ENCODE assay signal across 25 cellular contexts in the genomic region with DNA sequence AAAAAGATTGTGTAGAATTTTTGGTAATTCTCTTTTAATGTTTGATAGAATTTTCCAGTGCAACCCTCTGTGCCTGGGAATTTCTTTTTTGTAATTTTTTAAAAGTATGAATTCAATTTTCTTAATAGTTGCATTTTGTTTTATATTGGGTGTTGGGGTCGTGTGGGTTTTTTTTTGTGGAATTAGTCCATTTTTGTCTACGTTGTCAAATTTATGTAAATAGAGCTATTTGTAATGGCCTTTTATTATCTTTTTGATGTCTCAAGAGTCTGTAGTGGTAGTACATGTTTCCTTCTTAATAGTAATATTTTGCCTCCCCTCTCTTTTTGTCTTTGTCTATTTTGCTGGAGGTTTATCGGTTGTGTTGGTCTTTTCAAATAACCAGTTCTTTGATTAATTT.
"Had no signal": no experiment of that assay in that cellular context is flagged by ENCODE, and none has a peak within 500 bp of the region (broad histone marks: within the 10 kb centered on the region; RNA-seq: fewer than 3 reads in every experiment).

No MANE protein-coding gene starts in this region.

- H3K27ac ChIP-seq: coronary artery, dorsolateral prefrontal cortex, esophagus muscularis mucosa, foreskin keratinocyte, gastroesophageal sphincter, heart left ventricle, hepatocyte, left lung, lower lobe of right lung had no signal

- H3K4me3 ChIP-seq: coronary artery, dorsolateral prefrontal cortex, esophagus muscularis mucosa, gastroesophageal sphincter, heart left ventricle, hepatocyte, left lung, lower lobe of right lung, mucosa of descending colon had no signal

- H3K36me3 ChIP-seq: esophagus muscularis mucosa, gastroesophageal sphincter, heart left ventricle, left lung, lower lobe of right lung had no signal

- H3K27ac Mint-ChIP-seq: immature natural killer cell; mesothelial cell of epicardium; naive B cell; naive thymus-derived CD8-positive, alpha-beta T cell had no signal

- H3K36me3 Mint-ChIP-seq: immature natural killer cell had no signal

- H3K4me1 ChIP-seq: esophagus muscularis mucosa, foreskin keratinocyte, gastroesophageal sphincter, heart left ventricle, left lung, lower lobe of right lung had no signal

- H3K4me3 Mint-ChIP-seq: immature natural killer cell; mesothelial cell of epicardium; naive B cell; naive thymus-derived CD8-positive, alpha-beta T cell had no signal

- ATAC-seq: foreskin keratinocyte; gastroesophageal sphincter; heart left ventricle; left lung; left ventricle myocardium superior; lower lobe of right lung; mucosa of descending colon; naive thymus-derived CD8-positive, alpha-beta T cell had no signal

- H3K27me3 Mint-ChIP-seq: naive B cell; naive thymus-derived CD8-positive, alpha-beta T cell had no signal

- H2AFZ ChIP-seq: hepatocyte had no signal

- FAIRE-seq: endothelial cell of umbilical vein, frontal cortex had no signal

- DNase-seq: dermis blood vessel endothelial cell; dorsolateral prefrontal cortex; effector CD4-positive, alpha-beta T cell; effector memory CD4-positive, alpha-beta T cell; foreskin keratinocyte; heart left ventricle; hypothalamus; immature natural killer cell; islet precursor cell; kidney; kidney glomerular epithelial cell; left ventricle myocardium superior; lower lobe of right lung; mesenchymal stem cell; mucosa of descending colon; naive B cell; naive thymus-derived CD8-positive, alpha-beta T cell had no signal

- H3K4me2 ChIP-seq: hepatocyte had no signal

- H3K4me1 Mint-ChIP-seq: immature natural killer cell; mesothelial cell of epicardium; naive B cell; naive thymus-derived CD8-positive, alpha-beta T cell had no signal

- H3K27me3 ChIP-seq: dorsolateral prefrontal cortex, esophagus muscularis mucosa, foreskin keratinocyte, heart left ventricle, hepatocyte, left lung had no signal

- H3K79me2 ChIP-seq: hepatocyte had no signal
